Comparison of ENCODE assay signal across 1 cellular context in the genomic region with DNA sequence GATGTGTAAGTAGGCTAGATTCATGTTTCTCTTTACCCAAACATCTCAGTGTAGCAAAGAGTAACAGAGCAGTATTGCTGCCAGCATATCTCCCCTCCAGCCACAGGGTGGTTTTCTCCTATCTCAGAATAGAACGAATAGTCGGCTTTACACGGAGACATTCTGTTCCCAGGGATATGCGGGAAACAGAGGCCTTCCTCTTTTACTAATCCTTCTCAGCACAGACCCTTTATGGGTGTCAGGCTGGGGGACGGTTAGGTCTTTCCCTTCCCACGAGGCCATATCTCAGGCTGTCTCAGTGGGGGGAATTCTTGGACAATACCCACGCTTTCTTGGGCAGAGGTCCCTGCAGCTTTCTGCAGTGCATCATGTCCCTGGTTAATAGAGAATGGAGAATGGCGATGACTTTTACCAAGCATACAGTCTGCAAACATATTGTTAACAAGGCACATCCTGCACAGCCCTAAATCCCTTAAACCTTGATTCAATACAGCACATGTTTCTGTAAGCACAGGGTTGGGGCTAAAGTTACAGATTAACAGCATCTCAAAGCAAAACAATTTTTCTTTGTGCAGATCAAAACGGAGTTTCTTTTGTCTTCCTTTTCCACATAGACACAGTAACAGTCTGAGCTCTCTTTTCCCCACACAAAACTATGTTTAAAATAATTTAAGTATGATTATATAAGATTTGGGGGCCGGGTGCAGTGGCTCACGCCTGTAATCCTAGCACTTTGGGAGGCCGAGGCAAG.
TF ChIP-seq lines count a peak whose summit lies in the region.

No MANE protein-coding gene starts in this region.

TF ChIP-seq in HepG2, 621 proteins besides CTCF, POLR2A, EP300 and RAD21 (continued from another document and continues in another):
- TF ChIP-seq, protein P1, sequence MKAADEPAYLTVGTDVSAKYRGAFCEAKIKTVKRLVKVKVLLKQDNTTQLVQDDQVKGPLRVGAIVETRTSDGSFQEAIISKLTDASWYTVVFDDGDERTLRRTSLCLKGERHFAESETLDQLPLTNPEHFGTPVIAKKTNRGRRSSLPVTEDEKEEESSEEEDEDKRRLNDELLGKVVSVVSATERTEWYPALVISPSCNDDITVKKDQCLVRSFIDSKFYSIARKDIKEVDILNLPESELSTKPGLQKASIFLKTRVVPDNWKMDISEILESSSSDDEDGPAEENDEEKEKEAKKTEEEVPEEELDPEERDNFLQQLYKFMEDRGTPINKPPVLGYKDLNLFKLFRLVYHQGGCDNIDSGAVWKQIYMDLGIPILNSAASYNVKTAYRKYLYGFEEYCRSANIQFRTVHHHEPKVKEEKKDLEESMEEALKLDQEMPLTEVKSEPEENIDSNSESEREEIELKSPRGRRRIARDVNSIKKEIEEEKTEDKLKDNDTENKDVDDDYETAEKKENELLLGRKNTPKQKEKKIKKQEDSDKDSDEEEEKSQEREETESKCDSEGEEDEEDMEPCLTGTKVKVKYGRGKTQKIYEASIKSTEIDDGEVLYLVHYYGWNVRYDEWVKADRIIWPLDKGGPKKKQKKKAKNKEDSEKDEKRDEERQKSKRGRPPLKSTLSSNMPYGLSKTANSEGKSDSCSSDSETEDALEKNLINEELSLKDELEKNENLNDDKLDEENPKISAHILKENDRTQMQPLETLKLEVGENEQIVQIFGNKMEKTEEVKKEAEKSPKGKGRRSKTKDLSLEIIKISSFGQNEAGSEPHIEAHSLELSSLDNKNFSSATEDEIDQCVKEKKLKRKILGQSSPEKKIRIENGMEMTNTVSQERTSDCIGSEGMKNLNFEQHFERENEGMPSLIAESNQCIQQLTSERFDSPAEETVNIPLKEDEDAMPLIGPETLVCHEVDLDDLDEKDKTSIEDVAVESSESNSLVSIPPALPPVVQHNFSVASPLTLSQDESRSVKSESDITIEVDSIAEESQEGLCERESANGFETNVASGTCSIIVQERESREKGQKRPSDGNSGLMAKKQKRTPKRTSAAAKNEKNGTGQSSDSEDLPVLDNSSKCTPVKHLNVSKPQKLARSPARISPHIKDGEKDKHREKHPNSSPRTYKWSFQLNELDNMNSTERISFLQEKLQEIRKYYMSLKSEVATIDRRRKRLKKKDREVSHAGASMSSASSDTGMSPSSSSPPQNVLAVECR (CRISPR knock-in tag; IDR thresholded peaks at IDR 0.05; ENCODE audit: borderline replicate concordance) = peak; percentile 73; the same call in 1 of the 2 replicates
- TF ChIP-seq, protein P2, sequence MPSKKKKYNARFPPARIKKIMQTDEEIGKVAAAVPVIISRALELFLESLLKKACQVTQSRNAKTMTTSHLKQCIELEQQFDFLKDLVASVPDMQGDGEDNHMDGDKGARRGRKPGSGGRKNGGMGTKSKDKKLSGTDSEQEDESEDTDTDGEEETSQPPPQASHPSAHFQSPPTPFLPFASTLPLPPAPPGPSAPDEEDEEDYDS (CRISPR knock-in tag; IDR thresholded peaks at IDR 0.05) = peak; percentile 84
- TF ChIP-seq BCL6 (CRISPR knock-in tag; IDR thresholded peaks at IDR 0.05) (peak; percentile 53; the same call in 1 of the 2 replicates), DMAP1 (CRISPR knock-in tag; IDR thresholded peaks at IDR 0.05) (peak; percentile 88), POLR2G (IDR thresholded peaks at IDR 0.05; ENCODE audit: low read depth, low read length) (peak; percentile 62; the same call in 1 of the 2 replicates), PITX1 (CRISPR knock-in tag; IDR thresholded peaks at IDR 0.05) (peak; percentile 100), KAT8 (CRISPR knock-in tag; IDR thresholded peaks at IDR 0.05) (peak; percentile 46), ZNF317 (CRISPR knock-in tag; IDR thresholded peaks at IDR 0.05) (0 out of 2 replicates have a peak, but pooled peaks have one; percentile 3), MED1 (CRISPR knock-in tag; IDR thresholded peaks at IDR 0.05) (peak; percentile 74), SOX5 (CRISPR knock-in tag; IDR thresholded peaks at IDR 0.05; ENCODE audit: borderline replicate concordance) (peak; percentile 97), ZNF292 (CRISPR knock-in tag; IDR thresholded peaks at IDR 0.05; ENCODE audit: borderline replicate concordance, low read depth) (0 out of 2 replicates have a peak, but pooled peaks have one; percentile 32), SAP130 (CRISPR knock-in tag; IDR thresholded peaks at IDR 0.05; ENCODE audit: low read depth) (peak; percentile 92), THAP11 (CRISPR knock-in tag; IDR thresholded peaks at IDR 0.05) (peak; percentile 47; the same call in 1 of the 2 replicates), TBX2 (CRISPR knock-in tag; IDR thresholded peaks at IDR 0.05; ENCODE audit: borderline replicate concordance) (peak; percentile 73; the same call in 1 of the 2 replicates), SNAPC2 (CRISPR knock-in tag; IDR thresholded peaks at IDR 0.05) (peak; percentile 69; the same call in 1 of the 2 replicates), ETV5 (CRISPR knock-in tag; IDR thresholded peaks at IDR 0.05; ENCODE audit: borderline replicate concordance) (peak; percentile 61; the same call in 1 of the 2 replicates), KAT7 (CRISPR knock-in tag; IDR thresholded peaks at IDR 0.05; ENCODE audit: borderline replicate concordance) (peak; percentile 79), TAF1 (CRISPR knock-in tag; IDR thresholded peaks at IDR 0.05) (peak; percentile 57; the same call in 1 of the 2 replicates)
- TF ChIP-seq, protein P3, sequence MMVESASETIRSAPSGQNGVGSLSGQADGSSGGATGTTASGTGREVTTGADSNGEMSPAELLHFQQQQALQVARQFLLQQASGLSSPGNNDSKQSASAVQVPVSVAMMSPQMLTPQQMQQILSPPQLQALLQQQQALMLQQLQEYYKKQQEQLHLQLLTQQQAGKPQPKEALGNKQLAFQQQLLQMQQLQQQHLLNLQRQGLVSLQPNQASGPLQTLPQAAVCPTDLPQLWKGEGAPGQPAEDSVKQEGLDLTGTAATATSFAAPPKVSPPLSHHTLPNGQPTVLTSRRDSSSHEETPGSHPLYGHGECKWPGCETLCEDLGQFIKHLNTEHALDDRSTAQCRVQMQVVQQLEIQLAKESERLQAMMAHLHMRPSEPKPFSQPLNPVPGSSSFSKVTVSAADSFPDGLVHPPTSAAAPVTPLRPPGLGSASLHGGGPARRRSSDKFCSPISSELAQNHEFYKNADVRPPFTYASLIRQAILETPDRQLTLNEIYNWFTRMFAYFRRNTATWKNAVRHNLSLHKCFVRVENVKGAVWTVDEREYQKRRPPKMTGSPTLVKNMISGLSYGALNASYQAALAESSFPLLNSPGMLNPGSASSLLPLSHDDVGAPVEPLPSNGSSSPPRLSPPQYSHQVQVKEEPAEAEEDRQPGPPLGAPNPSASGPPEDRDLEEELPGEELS (CRISPR knock-in tag; IDR thresholded peaks at IDR 0.05) = peak; percentile 90
- TF ChIP-seq, protein P4, sequence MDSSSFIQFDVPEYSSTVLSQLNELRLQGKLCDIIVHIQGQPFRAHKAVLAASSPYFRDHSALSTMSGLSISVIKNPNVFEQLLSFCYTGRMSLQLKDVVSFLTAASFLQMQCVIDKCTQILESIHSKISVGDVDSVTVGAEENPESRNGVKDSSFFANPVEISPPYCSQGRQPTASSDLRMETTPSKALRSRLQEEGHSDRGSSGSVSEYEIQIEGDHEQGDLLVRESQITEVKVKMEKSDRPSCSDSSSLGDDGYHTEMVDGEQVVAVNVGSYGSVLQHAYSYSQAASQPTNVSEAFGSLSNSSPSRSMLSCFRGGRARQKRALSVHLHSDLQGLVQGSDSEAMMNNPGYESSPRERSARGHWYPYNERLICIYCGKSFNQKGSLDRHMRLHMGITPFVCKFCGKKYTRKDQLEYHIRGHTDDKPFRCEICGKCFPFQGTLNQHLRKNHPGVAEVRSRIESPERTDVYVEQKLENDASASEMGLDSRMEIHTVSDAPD (CRISPR knock-in tag; IDR thresholded peaks at IDR 0.05) = peak; percentile 45; the same call in 1 of the 2 replicates
- TF ChIP-seq, protein P5, sequence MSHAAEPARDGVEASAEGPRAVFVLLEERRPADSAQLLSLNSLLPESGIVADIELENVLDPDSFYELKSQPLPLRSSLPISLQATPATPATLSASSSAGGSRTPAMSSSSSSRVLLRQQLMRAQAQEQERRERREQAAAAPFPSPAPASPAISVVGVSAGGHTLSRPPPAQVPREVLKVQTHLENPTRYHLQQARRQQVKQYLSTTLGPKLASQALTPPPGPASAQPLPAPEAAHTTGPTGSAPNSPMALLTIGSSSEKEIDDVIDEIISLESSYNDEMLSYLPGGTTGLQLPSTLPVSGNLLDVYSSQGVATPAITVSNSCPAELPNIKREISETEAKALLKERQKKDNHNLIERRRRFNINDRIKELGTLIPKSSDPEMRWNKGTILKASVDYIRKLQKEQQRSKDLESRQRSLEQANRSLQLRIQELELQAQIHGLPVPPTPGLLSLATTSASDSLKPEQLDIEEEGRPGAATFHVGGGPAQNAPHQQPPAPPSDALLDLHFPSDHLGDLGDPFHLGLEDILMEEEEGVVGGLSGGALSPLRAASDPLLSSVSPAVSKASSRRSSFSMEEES (CRISPR knock-in tag; IDR thresholded peaks at IDR 0.05) = peak; percentile 29; the same call in 1 of the 2 replicates
- TF ChIP-seq, protein P6, sequence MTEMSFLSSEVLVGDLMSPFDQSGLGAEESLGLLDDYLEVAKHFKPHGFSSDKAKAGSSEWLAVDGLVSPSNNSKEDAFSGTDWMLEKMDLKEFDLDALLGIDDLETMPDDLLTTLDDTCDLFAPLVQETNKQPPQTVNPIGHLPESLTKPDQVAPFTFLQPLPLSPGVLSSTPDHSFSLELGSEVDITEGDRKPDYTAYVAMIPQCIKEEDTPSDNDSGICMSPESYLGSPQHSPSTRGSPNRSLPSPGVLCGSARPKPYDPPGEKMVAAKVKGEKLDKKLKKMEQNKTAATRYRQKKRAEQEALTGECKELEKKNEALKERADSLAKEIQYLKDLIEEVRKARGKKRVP (CRISPR knock-in tag; IDR thresholded peaks at IDR 0.05) = peak in 1 of 2 experiments; percentile 37; a peak in 1 of 4 replicates
- TF ChIP-seq, protein P7, sequence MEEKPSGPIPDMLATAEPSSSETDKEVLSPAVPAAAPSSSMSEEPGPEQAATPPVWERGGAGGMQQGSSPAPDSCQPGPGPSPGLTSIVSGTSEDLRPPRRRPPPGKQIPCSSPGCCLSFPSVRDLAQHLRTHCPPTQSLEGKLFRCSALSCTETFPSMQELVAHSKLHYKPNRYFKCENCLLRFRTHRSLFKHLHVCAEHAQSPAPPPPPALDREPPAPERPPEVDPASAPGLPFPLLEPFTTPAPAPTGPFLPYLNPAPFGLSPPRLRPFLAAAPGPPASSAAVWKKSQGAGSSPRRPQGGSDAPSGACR (CRISPR knock-in tag; IDR thresholded peaks at IDR 0.05) = peak; percentile 71; the same call in 1 of the 2 replicates
- TF ChIP-seq, protein P8, sequence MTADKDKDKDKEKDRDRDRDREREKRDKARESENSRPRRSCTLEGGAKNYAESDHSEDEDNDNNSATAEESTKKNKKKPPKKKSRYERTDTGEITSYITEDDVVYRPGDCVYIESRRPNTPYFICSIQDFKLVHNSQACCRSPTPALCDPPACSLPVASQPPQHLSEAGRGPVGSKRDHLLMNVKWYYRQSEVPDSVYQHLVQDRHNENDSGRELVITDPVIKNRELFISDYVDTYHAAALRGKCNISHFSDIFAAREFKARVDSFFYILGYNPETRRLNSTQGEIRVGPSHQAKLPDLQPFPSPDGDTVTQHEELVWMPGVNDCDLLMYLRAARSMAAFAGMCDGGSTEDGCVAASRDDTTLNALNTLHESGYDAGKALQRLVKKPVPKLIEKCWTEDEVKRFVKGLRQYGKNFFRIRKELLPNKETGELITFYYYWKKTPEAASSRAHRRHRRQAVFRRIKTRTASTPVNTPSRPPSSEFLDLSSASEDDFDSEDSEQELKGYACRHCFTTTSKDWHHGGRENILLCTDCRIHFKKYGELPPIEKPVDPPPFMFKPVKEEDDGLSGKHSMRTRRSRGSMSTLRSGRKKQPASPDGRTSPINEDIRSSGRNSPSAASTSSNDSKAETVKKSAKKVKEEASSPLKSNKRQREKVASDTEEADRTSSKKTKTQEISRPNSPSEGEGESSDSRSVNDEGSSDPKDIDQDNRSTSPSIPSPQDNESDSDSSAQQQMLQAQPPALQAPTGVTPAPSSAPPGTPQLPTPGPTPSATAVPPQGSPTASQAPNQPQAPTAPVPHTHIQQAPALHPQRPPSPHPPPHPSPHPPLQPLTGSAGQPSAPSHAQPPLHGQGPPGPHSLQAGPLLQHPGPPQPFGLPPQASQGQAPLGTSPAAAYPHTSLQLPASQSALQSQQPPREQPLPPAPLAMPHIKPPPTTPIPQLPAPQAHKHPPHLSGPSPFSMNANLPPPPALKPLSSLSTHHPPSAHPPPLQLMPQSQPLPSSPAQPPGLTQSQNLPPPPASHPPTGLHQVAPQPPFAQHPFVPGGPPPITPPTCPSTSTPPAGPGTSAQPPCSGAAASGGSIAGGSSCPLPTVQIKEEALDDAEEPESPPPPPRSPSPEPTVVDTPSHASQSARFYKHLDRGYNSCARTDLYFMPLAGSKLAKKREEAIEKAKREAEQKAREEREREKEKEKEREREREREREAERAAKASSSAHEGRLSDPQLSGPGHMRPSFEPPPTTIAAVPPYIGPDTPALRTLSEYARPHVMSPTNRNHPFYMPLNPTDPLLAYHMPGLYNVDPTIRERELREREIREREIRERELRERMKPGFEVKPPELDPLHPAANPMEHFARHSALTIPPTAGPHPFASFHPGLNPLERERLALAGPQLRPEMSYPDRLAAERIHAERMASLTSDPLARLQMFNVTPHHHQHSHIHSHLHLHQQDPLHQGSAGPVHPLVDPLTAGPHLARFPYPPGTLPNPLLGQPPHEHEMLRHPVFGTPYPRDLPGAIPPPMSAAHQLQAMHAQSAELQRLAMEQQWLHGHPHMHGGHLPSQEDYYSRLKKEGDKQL (CRISPR knock-in tag; IDR thresholded peaks at IDR 0.05; ENCODE audit: low read depth) = peak; percentile 80; the same call in 1 of the 2 replicates
- TF ChIP-seq, protein P9, sequence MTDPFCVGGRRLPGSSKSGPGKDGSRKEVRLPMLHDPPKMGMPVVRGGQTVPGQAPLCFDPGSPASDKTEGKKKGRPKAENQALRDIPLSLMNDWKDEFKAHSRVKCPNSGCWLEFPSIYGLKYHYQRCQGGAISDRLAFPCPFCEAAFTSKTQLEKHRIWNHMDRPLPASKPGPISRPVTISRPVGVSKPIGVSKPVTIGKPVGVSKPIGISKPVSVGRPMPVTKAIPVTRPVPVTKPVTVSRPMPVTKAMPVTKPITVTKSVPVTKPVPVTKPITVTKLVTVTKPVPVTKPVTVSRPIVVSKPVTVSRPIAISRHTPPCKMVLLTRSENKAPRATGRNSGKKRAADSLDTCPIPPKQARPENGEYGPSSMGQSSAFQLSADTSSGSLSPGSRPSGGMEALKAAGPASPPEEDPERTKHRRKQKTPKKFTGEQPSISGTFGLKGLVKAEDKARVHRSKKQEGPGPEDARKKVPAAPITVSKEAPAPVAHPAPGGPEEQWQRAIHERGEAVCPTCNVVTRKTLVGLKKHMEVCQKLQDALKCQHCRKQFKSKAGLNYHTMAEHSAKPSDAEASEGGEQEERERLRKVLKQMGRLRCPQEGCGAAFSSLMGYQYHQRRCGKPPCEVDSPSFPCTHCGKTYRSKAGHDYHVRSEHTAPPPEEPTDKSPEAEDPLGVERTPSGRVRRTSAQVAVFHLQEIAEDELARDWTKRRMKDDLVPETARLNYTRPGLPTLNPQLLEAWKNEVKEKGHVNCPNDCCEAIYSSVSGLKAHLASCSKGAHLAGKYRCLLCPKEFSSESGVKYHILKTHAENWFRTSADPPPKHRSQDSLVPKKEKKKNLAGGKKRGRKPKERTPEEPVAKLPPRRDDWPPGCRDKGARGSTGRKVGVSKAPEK (CRISPR knock-in tag; IDR thresholded peaks at IDR 0.05; ENCODE audit: borderline replicate concordance) = 0 out of 2 replicates have a peak, but pooled peaks have one; percentile 57
- TF ChIP-seq, protein P10, sequence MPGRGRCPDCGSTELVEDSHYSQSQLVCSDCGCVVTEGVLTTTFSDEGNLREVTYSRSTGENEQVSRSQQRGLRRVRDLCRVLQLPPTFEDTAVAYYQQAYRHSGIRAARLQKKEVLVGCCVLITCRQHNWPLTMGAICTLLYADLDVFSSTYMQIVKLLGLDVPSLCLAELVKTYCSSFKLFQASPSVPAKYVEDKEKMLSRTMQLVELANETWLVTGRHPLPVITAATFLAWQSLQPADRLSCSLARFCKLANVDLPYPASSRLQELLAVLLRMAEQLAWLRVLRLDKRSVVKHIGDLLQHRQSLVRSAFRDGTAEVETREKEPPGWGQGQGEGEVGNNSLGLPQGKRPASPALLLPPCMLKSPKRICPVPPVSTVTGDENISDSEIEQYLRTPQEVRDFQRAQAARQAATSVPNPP (CRISPR knock-in tag; IDR thresholded peaks at IDR 0.05) = 0 out of 2 replicates have a peak, but pooled peaks have one; percentile 27
